ENCODE assay signal across 18 cellular contexts in the genomic region with DNA sequence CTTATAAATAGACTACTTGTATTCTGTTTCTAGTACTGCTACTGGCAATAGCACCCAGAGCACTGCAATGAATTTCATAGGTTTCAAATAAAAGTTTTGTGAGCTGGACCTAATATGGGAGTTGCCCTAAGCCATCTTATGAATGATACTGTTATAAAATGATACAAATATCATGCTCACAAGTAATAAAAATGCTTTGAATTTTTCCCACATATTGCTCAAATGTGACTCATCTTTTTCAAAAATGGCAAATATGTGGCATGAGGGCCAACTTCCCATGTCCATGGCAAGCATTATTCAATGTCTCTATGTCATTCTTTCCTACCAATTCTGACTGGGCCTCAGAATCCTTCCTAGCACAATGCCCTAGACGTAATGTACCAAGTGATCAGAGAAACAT.
DNase-seq lines count a peak whose midpoint lies in the region; ATAC-seq and TF ChIP-seq lines count a peak whose summit lies in the region.
"Had no signal": no experiment of that assay in that cellular context is flagged by ENCODE, and none has a peak within 500 bp of the region (broad histone marks: within the 10 kb centered on the region; RNA-seq: fewer than 3 reads in every experiment).

No MANE protein-coding gene starts in this region.

- peaks cover 68% of the 10 kb centered on the region for H3K4me1 Mint-ChIP-seq in osteocyte (ENCODE audit: unreplicated experiment)
- H3K4me1 Mint-ChIP-seq: CD14-positive monocyte had no signal

- ATAC-seq in RWPE2 (ENCODE audit: low read depth) (peak; percentile 68), psoas muscle (no peak)
- ATAC-seq: GM12878 had no signal

- H3K36me3 ChIP-seq in RWPE2 (ENCODE audit: low read depth): no peaks in the 10 kb centered on the region
- H3K36me3 ChIP-seq in SJCRH30: no peaks in the 10 kb centered on the region
- no peaks in the 10 kb centered on the region for H3K36me3 ChIP-seq in psoas muscle (ENCODE audit: insufficient read depth in 1 of 2, low read depth in 1 of 2)

- H3K36me3 Mint-ChIP-seq in osteocyte (ENCODE audit: unreplicated experiment): peaks cover 14% of the 10 kb centered on the region
- H3K36me3 Mint-ChIP-seq: CD14-positive monocyte had no signal

- H3K27me3 Mint-ChIP-seq in osteocyte (ENCODE audit: unreplicated experiment): no peaks in the 10 kb centered on the region

- H3K27me3 ChIP-seq in RWPE2 (ENCODE audit: insufficient read depth, poor library complexity, severe bottlenecking) (no peaks in the 10 kb centered on the region), SJCRH30 (no peaks in the 10 kb centered on the region), psoas muscle (ENCODE audit: insufficient read depth in 3 of 3, low read length in 2 of 3) (no peaks in the 10 kb centered on the region)
- H3K27me3 ChIP-seq: testis had no signal

- DNase-seq in GM04504 (ENCODE audit: low read depth): peak; percentile 49
- no peak for DNase-seq in RWPE2 (ENCODE audit: low spot score)
- DNase-seq in epithelial cell of esophagus (ENCODE audit: low read depth): peak; percentile 28
- no peak for DNase-seq in osteocyte (ENCODE audit: extremely low spot score, unreplicated experiment)
- DNase-seq in SJCRH30: no peak
- no peak for DNase-seq in psoas muscle
- DNase-seq in stimulated activated CD4-positive, alpha-beta T cell treated with anti-CD3 and anti-CD28 coated beads, Interleukin-15, amount 100 ng/mL, for 24 hours: no peak
- no peak for DNase-seq in hypothalamus (lab: John Stamatoyannopoulos, UW)
- DNase-seq: dermis blood vessel endothelial cell; DND-41; GOT3; MV-4-11; stimulated activated CD4-positive, alpha-beta T cell treated with anti-CD3 and anti-CD28 coated beads, Interleukin-1b, Interleukin-23, amount 100 ng/mL, for 48 hours; testis had no signal

- H3K9me3 ChIP-seq in RWPE2 (ENCODE audit: severe bottlenecking) (no peaks in the 10 kb centered on the region), SJCRH30 (replicated peaks) (no peaks in the 10 kb centered on the region), psoas muscle (no peaks in the 10 kb centered on the region)
- H3K9me3 ChIP-seq: testis had no signal

- H3K4me1 ChIP-seq in RWPE2 (ENCODE audit: insufficient read depth, poor library complexity, severe bottlenecking) (peaks cover 16% of the 10 kb centered on the region), SJCRH30 (no peaks in the 10 kb centered on the region), psoas muscle (no peaks in the 10 kb centered on the region)

- 74 to 81% (median 76%) methylated on average over 1 of the region's 1 CpG for WGBS in psoas muscle, 3 donors

- no peak overlapping the region for H3K4me3 ChIP-seq in RWPE2 (ENCODE audit: severe bottlenecking)
- no peak overlapping the region for H3K4me3 ChIP-seq in epithelial cell of esophagus (ENCODE audit: low read length)
- no peak overlapping the region for H3K4me3 ChIP-seq in SJCRH30
- no peak overlapping the region for H3K4me3 ChIP-seq in psoas muscle
- H3K4me3 ChIP-seq: GM12878, testis had no signal

- intact Hi-C loops in psoas muscle (cut with DNase I): no loop called here

- H3K27ac ChIP-seq in RWPE2 (ENCODE audit: poor library complexity, severe bottlenecking) (peak overlapping the region; percentile 64), SJCRH30 (no peak overlapping the region), psoas muscle (no peak overlapping the region)
- H3K27ac ChIP-seq: testis had no signal

- peak overlapping the region; percentile 68 for H3K27ac Mint-ChIP-seq in osteocyte (ENCODE audit: unreplicated experiment)
- H3K27ac Mint-ChIP-seq: activated T-helper 1 cell treated with anti-CD3 and anti-CD28 coated beads, Interleukin-12 subunit alpha, Interleukin-12 subunit beta, Interleukin-2, Interleukin-4 antibody, amounts not matched to agents 30 ng/mL and 10 ng/mL and 1 ng/mL, durations not matched to agents 14 hours and 24 hours and 36 hours; CD14-positive monocyte; nephron had no signal

- H3K4me3 Mint-ChIP-seq in osteocyte (ENCODE audit: unreplicated experiment): no peak overlapping the region
- H3K4me3 Mint-ChIP-seq: activated T-helper 1 cell treated with anti-CD3 and anti-CD28 coated beads, Interleukin-12 subunit alpha, Interleukin-12 subunit beta, Interleukin-2, Interleukin-4 antibody, amounts not matched to agents 30 ng/mL and 10 ng/mL and 1 ng/mL, durations not matched to agents 14 hours and 24 hours and 36 hours; CD14-positive monocyte; nephron had no signal

- no peak for TF ChIP-seq CTCF in RWPE2 (IDR thresholded peaks at IDR 0.05; ENCODE audit: poor library complexity, severe bottlenecking)
- no peak for TF ChIP-seq CTCF in epithelial cell of esophagus (IDR thresholded peaks at IDR 0.05; ENCODE audit: insufficient read depth, low read depth, low read length, missing control alignments)
- no peak for TF ChIP-seq CTCF in osteocyte (IDR thresholded peaks at IDR 0.05)
- no peak for TF ChIP-seq CTCF in psoas muscle (IDR thresholded peaks at IDR 0.05)

- H3K9me3 Mint-ChIP-seq in osteocyte (ENCODE audit: unreplicated experiment): peaks cover 6% of the 10 kb centered on the region
- H3K9me3 Mint-ChIP-seq: activated T-helper 1 cell treated with anti-CD3 and anti-CD28 coated beads, Interleukin-12 subunit alpha, Interleukin-12 subunit beta, Interleukin-2, Interleukin-4 antibody, amounts not matched to agents 30 ng/mL and 10 ng/mL and 1 ng/mL, durations not matched to agents 14 hours and 24 hours and 36 hours; nephron had no signal

Comparison
In these comparisons a context has a peak if more than half of its experiments do, and no peak if none do; other contexts are left out.
1. DNase-seq: peak in GM04504 (single experiment) and epithelial cell of esophagus (single experiment); none in RWPE2 (single experiment), osteocyte (single experiment), SJCRH30 (0 of 2), psoas muscle (0 of 2), stimulated activated CD4-positive, alpha-beta T cell treated with anti-CD3 and anti-CD28 coated beads, Interleukin-15, amount 100 ng/mL, for 24 hours (single experiment) and hypothalamus (0 of 51).